In the genomic region with DNA sequence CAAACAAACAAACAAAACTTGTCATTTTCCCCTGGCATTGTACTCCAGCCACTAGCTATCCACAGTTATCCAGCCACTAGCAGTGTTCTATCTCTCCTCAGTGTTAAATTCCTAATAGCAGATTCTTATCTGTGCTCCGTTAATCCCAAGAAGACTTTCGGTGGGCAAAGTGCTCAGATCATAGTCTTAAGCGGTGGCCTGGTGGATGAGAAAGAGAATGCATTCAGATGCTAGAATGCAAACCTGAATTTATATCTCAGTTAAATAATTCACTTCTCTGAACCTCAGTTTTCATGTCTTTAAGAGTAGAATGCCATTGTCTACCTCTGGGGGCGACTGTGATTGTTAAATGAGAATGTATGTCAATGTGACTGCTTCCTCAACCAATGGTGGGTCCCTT, we compare ENCODE assay signal across 23 cellular contexts. TPM values are rescaled to one million over a fixed set of nuclear protein-coding genes. Genes with fewer than 3 reads are reported as not detected.
"Had no signal": no experiment of that assay in that cellular context is flagged by ENCODE, and none has a peak within 500 bp of the region (broad histone marks: within the 10 kb centered on the region; RNA-seq: fewer than 3 reads in every experiment).

No MANE protein-coding gene starts in this region.

- H3K4me1 Mint-ChIP-seq: naive thymus-derived CD8-positive, alpha-beta T cell had no signal

- H3K36me3 ChIP-seq: esophagus muscularis mucosa, gastrocnemius medialis, heart right ventricle, pancreas, tibial artery, upper lobe of right lung, vagina had no signal

- H3K9me3 Mint-ChIP-seq: neural crest cell; stimulated activated effector memory CD8-positive, alpha-beta T cell treated with anti-CD3 and anti-CD28 coated beads, Interleukin-12 subunit alpha, Interleukin-12 subunit beta, amount 100 ng/mL, for 72 hours had no signal

- H3K36me3 Mint-ChIP-seq: stimulated activated effector memory CD8-positive, alpha-beta T cell treated with anti-CD3 and anti-CD28 coated beads, Interleukin-12 subunit alpha, Interleukin-12 subunit beta, amount 100 ng/mL, for 72 hours had no signal

- ATAC-seq: gastrocnemius medialis; heart right ventricle; left lobe of liver; mucosa of descending colon; naive thymus-derived CD8-positive, alpha-beta T cell; pancreas; right cardiac atrium; stimulated activated effector memory CD8-positive, alpha-beta T cell treated with anti-CD3 and anti-CD28 coated beads, Interleukin-12 subunit alpha, Interleukin-12 subunit beta, amount 100 ng/mL, for 72 hours; stimulated activated naive CD8-positive, alpha-beta T cell treated with anti-CD3 and anti-CD28 coated beads, Interleukin-15, Interleukin-2, amounts not matched to agents 100 U/mL and 50 U/mL, for 24 hours; upper lobe of right lung had no signal

- H3K4me3 Mint-ChIP-seq: naive thymus-derived CD8-positive, alpha-beta T cell; neural crest cell; stimulated activated effector memory CD8-positive, alpha-beta T cell treated with anti-CD3 and anti-CD28 coated beads, Interleukin-12 subunit alpha, Interleukin-12 subunit beta, amount 100 ng/mL, for 72 hours had no signal

- H3K9me3 ChIP-seq: esophagus muscularis mucosa, gastrocnemius medialis, mucosa of descending colon, pancreas, upper lobe of right lung, vagina had no signal

- H3K4me2 ChIP-seq: smooth muscle cell had no signal

- H3K27me3 ChIP-seq: vagina had no signal

- H3K27ac Mint-ChIP-seq: progenitor cell of endocrine pancreas; stimulated activated effector memory CD8-positive, alpha-beta T cell treated with anti-CD3 and anti-CD28 coated beads, Interleukin-12 subunit alpha, Interleukin-12 subunit beta, amount 100 ng/mL, for 72 hours had no signal

- FAIRE-seq: pancreas had no signal

- H3K4me3 ChIP-seq: esophagus muscularis mucosa, gastrocnemius medialis, heart right ventricle, mucosa of descending colon, pancreas, smooth muscle cell, tibial artery, upper lobe of right lung, vagina had no signal

- DNase-seq: effector memory CD4-positive, alpha-beta T cell; gastrocnemius medialis; heart right ventricle; hypothalamus; mammary epithelial cell; mucosa of descending colon; naive thymus-derived CD8-positive, alpha-beta T cell; occipital lobe; pancreas; right cardiac atrium; stimulated activated CD4-positive, alpha-beta T cell treated with anti-CD3 and anti-CD28 coated beads, Interleukin-4, amount 100 ng/mL, for 1 hour; stimulated activated CD8-positive, alpha-beta memory T cell treated with anti-CD3 and anti-CD28 coated beads, Interleukin-4, amount 100 ng/mL, for 48 hours; stimulated activated naive CD8-positive, alpha-beta T cell treated with anti-CD3 and anti-CD28 coated beads, Interleukin-15, Interleukin-2, amounts not matched to agents 100 U/mL and 50 U/mL, for 24 hours; tibial artery; upper lobe of right lung had no signal

- H3K4me1 ChIP-seq: esophagus muscularis mucosa, gastrocnemius medialis, heart right ventricle, pancreas, tibial artery, upper lobe of right lung, vagina had no signal

- H3K27ac ChIP-seq: epithelial cell of prostate, esophagus muscularis mucosa, gastrocnemius medialis, heart right ventricle, pancreas, tibial artery, upper lobe of right lung, vagina had no signal

RNA-seq across cellular contexts. Expression of a gene that starts 47.7 kb away (rescaled TPM):
- total RNA-seq: gastrocnemius medialis, upper lobe of right lung had no signal
- polyA plus RNA-seq: naive thymus-derived CD8-positive, alpha-beta T cell had no signal
